19 cellular contexts compared by ENCODE assay signal in genomic region chr3:194956697-194957396, GRCh38.
A peak's percentile ranks its signal among the peaks of the same experiment; 100 is the strongest.
DNase-seq lines count a peak whose midpoint lies in the region; ATAC-seq and TF ChIP-seq lines count a peak whose summit lies in the region.
"Had no signal": no experiment of that assay in that cellular context is flagged by ENCODE, and none has a peak within 500 bp of the region (broad histone marks: within the 10 kb centered on the region; RNA-seq: fewer than 3 reads in every experiment).

No MANE protein-coding gene starts in this region.

- H3K4me1 ChIP-seq in right atrium auricular region (peaks cover 0 to 16% of the 10 kb centered on the region in 2 donors), spleen (peaks cover 0 to 30% (median 5%) of the 10 kb centered on the region in 6 donors)
- H3K4me1 ChIP-seq: HAP-1 had no signal

- H3K9me3 ChIP-seq in right atrium auricular region (no peaks in the 10 kb centered on the region), spleen (no peaks in the 10 kb centered on the region)
- H3K9me3 ChIP-seq: HAP-1 had no signal

- H3K27ac ChIP-seq in right atrium auricular region: no peak overlapping the region
- H3K27ac ChIP-seq in spleen: no peak overlapping the region
- H3K27ac ChIP-seq: GM23248, HL-60, KMS-11 had no signal

- H3K36me3 ChIP-seq in right atrium auricular region: no peaks in the 10 kb centered on the region
- no peaks in the 10 kb centered on the region for H3K36me3 ChIP-seq in spleen
- H3K36me3 ChIP-seq: HAP-1 had no signal

- H3K27me3 ChIP-seq in right atrium auricular region (no peaks in the 10 kb centered on the region), spleen (replicated peaks in 1 of 7) (no peaks in the 10 kb centered on the region)

- peak; percentile 67 for ATAC-seq in Right ventricle myocardium superior (ENCODE audit: poor library complexity)
- ATAC-seq in left lobe of liver: peak; percentile 93
- ATAC-seq in HG03045 (IDR thresholded peaks at IDR 0.05; ENCODE audit: unreplicated experiment): no peak
- ATAC-seq: CD8-positive, alpha-beta T cell had no signal

- intact Hi-C loops in Right ventricle myocardium superior (cut with DNase I): no loop called here
- intact Hi-C loops in spleen (cut with DNase I; ENCODE audit: low total_unique reads): loop anchor here (10.0 kb wide), 1 partner anchor 272 kb away; the partner anchor contains the start of gene FAM43A

- 91 to 94% (median 92%) methylated on average over 13 to 17 of the region's 17 CpGs for WGBS in spleen, 5 donors

- H3K4me3 ChIP-seq in right atrium auricular region: no peak overlapping the region
- H3K4me3 ChIP-seq in spleen: no peak overlapping the region
- H3K4me3 ChIP-seq: GM23248, HAP-1 had no signal

- no peak for DNase-seq in Right ventricle myocardium superior
- DNase-seq in right atrium auricular region (ENCODE audit: low spot score): no peak
- DNase-seq in ecto neural progenitor cell (ENCODE audit: low spot score): peak; percentile 27
- DNase-seq in left lobe of liver (ENCODE audit: low spot score): peak; percentile 80
- no peak for DNase-seq in OCI-M2 (lab: John Stamatoyannopoulos, UW; ENCODE audit: unreplicated experiment)
- DNase-seq in spleen: no peak
- DNase-seq: AML-193, DND-41, GM23248, NCI-H1694, NCI-H2081, NCI-H2171, NCI-H345, NCI-H524 treated with DMSO at 0.1 percent for 48 hours had no signal

- TF ChIP-seq CTCF in right atrium auricular region (IDR thresholded peaks at IDR 0.05): no peak
- no peak for TF ChIP-seq CTCF in spleen (IDR thresholded peaks at IDR 0.05 in 8 of 11, conservative IDR thresholded peaks at IDR 0.05 in 3 of 11)

- no peak for TF ChIP-seq POLR2A in spleen (IDR thresholded peaks at IDR 0.05)

Comparison
In these comparisons a context has a peak if more than half of its experiments do, and no peak if none do; other contexts are left out.
1. DNase-seq: peak in ecto neural progenitor cell (single experiment) and left lobe of liver (single experiment); none in Right ventricle myocardium superior (single experiment), right atrium auricular region (single experiment), OCI-M2 (single experiment) and spleen (single experiment).